In the genomic region with DNA sequence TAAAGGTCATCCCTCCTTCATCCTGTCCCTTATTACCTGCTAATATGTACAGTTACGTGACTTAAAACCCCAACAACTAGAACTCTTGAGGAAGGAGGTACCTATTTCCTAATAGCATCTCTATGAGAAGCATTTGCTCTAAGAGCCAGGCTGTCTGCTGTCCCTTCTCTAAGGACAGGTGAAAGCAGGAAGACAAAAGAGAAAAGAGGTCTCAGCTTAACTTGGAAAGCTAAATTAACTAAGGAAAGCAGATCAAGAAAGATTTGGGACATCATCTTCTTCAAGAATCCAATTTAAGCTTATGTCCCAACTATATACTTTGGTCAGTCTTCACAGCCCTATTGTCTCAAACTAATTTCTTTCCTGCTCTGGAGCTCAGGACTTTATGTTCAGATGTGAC, we compare ENCODE assay signal across 9 cellular contexts. TPM values are rescaled to one million over a fixed set of nuclear protein-coding genes. Genes with fewer than 3 reads are reported as not detected.
DNase-seq lines count a peak whose midpoint lies in the region; ATAC-seq and TF ChIP-seq lines count a peak whose summit lies in the region.
"Had no signal": no experiment of that assay in that cellular context is flagged by ENCODE, and none has a peak within 500 bp of the region (broad histone marks: within the 10 kb centered on the region; RNA-seq: fewer than 3 reads in every experiment).

No MANE protein-coding gene starts in this region.

- peaks cover 50% of the 10 kb centered on the region for H3K4me1 Mint-ChIP-seq in activated CD8-positive, alpha-beta T cell treated with anti-CD3 and anti-CD28 coated beads, Interleukin-2, amount 10 ng/mL, durations not matched to agents 7 days and 5 days (ENCODE audit: low read depth)
- peaks cover 39% of the 10 kb centered on the region for H3K4me1 Mint-ChIP-seq in stimulated activated naive CD8-positive, alpha-beta T cell treated with anti-CD3 and anti-CD28 coated beads, Interleukin-15, amount 100 ng/mL, for 72 hours

- H3K4me2 ChIP-seq in SK-N-SH: peak overlapping the region; percentile 80

- in situ Hi-C loops in G401 (cut with HindIII; ENCODE audit: low sequenced_read_pairs): no loop called here

- H3K9me3 ChIP-seq in SK-N-SH (no peaks in the 10 kb centered on the region), iPS-20b (ENCODE audit: insufficient read depth, low read depth, low read length) (no peaks in the 10 kb centered on the region)

- TF ChIP-seq CTCF in SK-N-SH (IDR thresholded peaks at IDR 0.05): no peak

- no peak for DNase-seq in SK-N-SH
- DNase-seq in activated CD8-positive, alpha-beta T cell treated with anti-CD3 and anti-CD28 coated beads, Interleukin-2, amount 10 ng/mL, durations not matched to agents 7 days and 5 days: no peak
- no peak for DNase-seq in stimulated activated naive CD8-positive, alpha-beta T cell treated with anti-CD3 and anti-CD28 coated beads, Interleukin-15, amount 100 ng/mL, for 72 hours
- no peak for DNase-seq in globus pallidus (ENCODE audit: low spot score)
- no peak for DNase-seq in G401 (ENCODE audit: low spot score)
- DNase-seq in HuH-7 (ENCODE audit: low spot score): no peak
- DNase-seq: NCI-H446 treated with DMSO at 0.1 percent for 48 hours had no signal

- no peak for TF ChIP-seq RAD21 in SK-N-SH (IDR thresholded peaks at IDR 0.05; ENCODE audit: low read length)

- peaks cover 75% of the 10 kb centered on the region for H3K79me2 ChIP-seq in SK-N-SH (ENCODE audit: insufficient read depth)

- H3K27me3 ChIP-seq in SK-N-SH (ENCODE audit: insufficient read depth) (no peaks in the 10 kb centered on the region), iPS-20b (ENCODE audit: insufficient read depth, low read length) (peaks cover 64% of the 10 kb centered on the region)

- H3K27ac ChIP-seq in SK-N-SH (ENCODE audit: low read depth in 2 of 2, low read length in 1 of 2) (no peak overlapping the region; a peak in 1 of 4 replicates), iPS-20b (ENCODE audit: low read length) (no peak overlapping the region)

- no peak overlapping the region for H3K27ac Mint-ChIP-seq in activated CD8-positive, alpha-beta T cell treated with anti-CD3 and anti-CD28 coated beads, Interleukin-2, amount 10 ng/mL, durations not matched to agents 7 days and 5 days
- no peak overlapping the region for H3K27ac Mint-ChIP-seq in stimulated activated naive CD8-positive, alpha-beta T cell treated with anti-CD3 and anti-CD28 coated beads, Interleukin-15, amount 100 ng/mL, for 72 hours

- H3K4me3 ChIP-seq in SK-N-SH (ENCODE audit: low read depth in 2 of 2, low read length in 1 of 2) (peak overlapping the region; percentile 80 to 95), iPS-20b (ENCODE audit: low read length) (0 out of 2 replicates have a peak overlapping the region, but pooled peaks have one; percentile 76)

- no peaks in the 10 kb centered on the region for H3K9me2 ChIP-seq in SK-N-SH

- H4K20me1 ChIP-seq in SK-N-SH (ENCODE audit: insufficient read depth): peaks cover 55% of the 10 kb centered on the region

- peak overlapping the region; percentile 91 for H3K4me3 Mint-ChIP-seq in activated CD8-positive, alpha-beta T cell treated with anti-CD3 and anti-CD28 coated beads, Interleukin-2, amount 10 ng/mL, durations not matched to agents 7 days and 5 days
- peak overlapping the region; percentile 82 to 100 for H3K4me3 Mint-ChIP-seq in stimulated activated naive CD8-positive, alpha-beta T cell treated with anti-CD3 and anti-CD28 coated beads, Interleukin-15, amount 100 ng/mL, for 72 hours

- H3K36me3 Mint-ChIP-seq in activated CD8-positive, alpha-beta T cell treated with anti-CD3 and anti-CD28 coated beads, Interleukin-2, amount 10 ng/mL, durations not matched to agents 7 days and 5 days (ENCODE audit: low read depth): peaks cover 42% of the 10 kb centered on the region

- peaks cover 3% of the 10 kb centered on the region for H3K27me3 Mint-ChIP-seq in activated CD8-positive, alpha-beta T cell treated with anti-CD3 and anti-CD28 coated beads, Interleukin-2, amount 10 ng/mL, durations not matched to agents 7 days and 5 days (ENCODE audit: low read depth)
- no peaks in the 10 kb centered on the region for H3K27me3 Mint-ChIP-seq in stimulated activated naive CD8-positive, alpha-beta T cell treated with anti-CD3 and anti-CD28 coated beads, Interleukin-15, amount 100 ng/mL, for 72 hours

- 57% methylated on average over 1 of the region's 1 CpG for WGBS in SK-N-SH (ENCODE audit: low lambda C conversion rate)

- peaks cover 8% of the 10 kb centered on the region for H3F3A ChIP-seq in SK-N-SH (replicated peaks; ENCODE audit: insufficient read depth)

- no peak overlapping the region for H2AFZ ChIP-seq in SK-N-SH (ENCODE audit: low read depth)

- no peaks in the 10 kb centered on the region for H3K36me3 ChIP-seq in SK-N-SH (replicated peaks in 1 of 2; ENCODE audit: control insufficient read depth in 1 of 2, insufficient read depth in 2 of 2, low read length in 1 of 2)
- no peaks in the 10 kb centered on the region for H3K36me3 ChIP-seq in iPS-20b (ENCODE audit: insufficient read depth, low read depth, low read length)

- no peaks in the 10 kb centered on the region for H3K9me3 Mint-ChIP-seq in activated CD8-positive, alpha-beta T cell treated with anti-CD3 and anti-CD28 coated beads, Interleukin-2, amount 10 ng/mL, durations not matched to agents 7 days and 5 days (ENCODE audit: insufficient read depth)
- H3K9me3 Mint-ChIP-seq in stimulated activated naive CD8-positive, alpha-beta T cell treated with anti-CD3 and anti-CD28 coated beads, Interleukin-15, amount 100 ng/mL, for 72 hours: no peaks in the 10 kb centered on the region

- CTCF ChIA-PET in SK-N-SH (lab: Yijun Ruan, JAX): interaction anchor here (1.1 kb wide), 1 partner anchor 61 kb away, joined by 6 read pairs; no protein-coding TSS in a partner anchor
- CTCF ChIA-PET in activated CD8-positive, alpha-beta T cell treated with anti-CD3 and anti-CD28 coated beads, Interleukin-2, amount 10 ng/mL, durations not matched to agents 7 days and 5 days (lab: Charles Lee): interaction anchor here (0.8 to 2.2 kb wide), 5 partner anchors 78 to 184 kb away, joined by 3 to 9 read pairs (median 4); partner anchors contain the start of genes EXOC8 and SPRTN

- no peak for TF ChIP-seq EP300 in SK-N-SH (IDR thresholded peaks at IDR 0.05; ENCODE audit: borderline replicate concordance in 1 of 2, low read depth in 1 of 2, low read length in 1 of 2)

- ATAC-seq in SK-N-SH treated with all-trans-retinoic acid at 6 μM for 48 hours: no peak
- no peak for ATAC-seq in activated CD8-positive, alpha-beta T cell treated with anti-CD3 and anti-CD28 coated beads, Interleukin-2, amount 10 ng/mL, durations not matched to agents 7 days and 5 days
- no peak for ATAC-seq in stimulated activated naive CD8-positive, alpha-beta T cell treated with anti-CD3 and anti-CD28 coated beads, Interleukin-15, amount 100 ng/mL, for 72 hours

- peaks cover 13 to 33% of the 10 kb centered on the region in 2 experiments for H3K4me1 ChIP-seq in SK-N-SH (ENCODE audit: control insufficient read depth in 1 of 2, insufficient read depth in 2 of 2, low read depth in 1 of 2, low read length in 1 of 2)
- peaks cover 21% of the 10 kb centered on the region for H3K4me1 ChIP-seq in iPS-20b (ENCODE audit: insufficient read depth, low read length)

- H3K9ac ChIP-seq in SK-N-SH (peak overlapping the region; percentile 83), iPS-20b (ENCODE audit: low read depth, low read length) (no peak overlapping the region)

- POLR2A ChIA-PET in SK-N-SH (lab: Yijun Ruan, JAX): no interaction called here
- POLR2A ChIA-PET in activated CD8-positive, alpha-beta T cell treated with anti-CD3 and anti-CD28 coated beads, Interleukin-2, amount 10 ng/mL, durations not matched to agents 7 days and 5 days (lab: Charles Lee): no interaction called here

TF ChIP-seq in SK-N-SH, 30 proteins besides CTCF, POLR2A, EP300 and RAD21:
- TF ChIP-seq NFIC (IDR thresholded peaks at IDR 0.05; ENCODE audit: borderline replicate concordance) (no peak), FOXM1 (IDR thresholded peaks at IDR 0.05; ENCODE audit: low read depth) (no peak), FOXJ3 (CRISPR knock-in tag; IDR thresholded peaks at IDR 0.05) (no peak), RFX5 (IDR thresholded peaks at IDR 0.05; ENCODE audit: low read length) (no peak)

TF ChIP-seq in SK-N-SH treated with all-trans-retinoic acid at 6 μM for 48 hours, 23 proteins besides CTCF, POLR2A, EP300 and RAD21 (continues in another document):
- TF ChIP-seq TCF4 (CRISPR knock-in tag; IDR thresholded peaks at IDR 0.05; ENCODE audit: borderline replicate concordance): no peak
- TF ChIP-seq SNAI2 (CRISPR knock-in tag; IDR thresholded peaks at IDR 0.05): no peak
- no peak for TF ChIP-seq ZFP3 (CRISPR knock-in tag; IDR thresholded peaks at IDR 0.05)
- TF ChIP-seq CSRNP3 (CRISPR knock-in tag; IDR thresholded peaks at IDR 0.05): no peak
- TF ChIP-seq, protein P1, sequence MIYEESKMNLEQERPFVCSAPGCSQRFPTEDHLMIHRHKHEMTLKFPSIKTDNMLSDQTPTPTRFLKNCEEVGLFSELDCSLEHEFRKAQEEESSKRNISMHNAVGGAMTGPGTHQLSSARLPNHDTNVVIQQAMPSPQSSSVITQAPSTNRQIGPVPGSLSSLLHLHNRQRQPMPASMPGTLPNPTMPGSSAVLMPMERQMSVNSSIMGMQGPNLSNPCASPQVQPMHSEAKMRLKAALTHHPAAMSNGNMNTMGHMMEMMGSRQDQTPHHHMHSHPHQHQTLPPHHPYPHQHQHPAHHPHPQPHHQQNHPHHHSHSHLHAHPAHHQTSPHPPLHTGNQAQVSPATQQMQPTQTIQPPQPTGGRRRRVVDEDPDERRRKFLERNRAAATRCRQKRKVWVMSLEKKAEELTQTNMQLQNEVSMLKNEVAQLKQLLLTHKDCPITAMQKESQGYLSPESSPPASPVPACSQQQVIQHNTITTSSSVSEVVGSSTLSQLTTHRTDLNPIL (CRISPR knock-in tag; IDR thresholded peaks at IDR 0.05; ENCODE audit: low read depth): no peak
- no peak for TF ChIP-seq ZC3H10 (CRISPR knock-in tag; IDR thresholded peaks at IDR 0.05)
- no peak for TF ChIP-seq GLIS3 (CRISPR knock-in tag; IDR thresholded peaks at IDR 0.05)

RNA-seq across cellular contexts. Expression of gene EGLN1, which starts 2.9 kb away (rescaled TPM):
- 10.7 and 14.3 TPM in 2 replicates for polyA plus RNA-seq in SK-N-SH (2012; rRNA removed)
- 23.7 and 29.5 TPM in 2 replicates for polyA plus RNA-seq in SK-N-SH (2012; cell fraction: cytosol; rRNA removed)
- 7.4 and 10.7 TPM in 2 replicates for polyA plus RNA-seq in SK-N-SH (2012; cell fraction: nucleus; rRNA removed)
- total RNA-seq in activated CD8-positive, alpha-beta T cell treated with anti-CD3 and anti-CD28 coated beads, Interleukin-2, amount 10 ng/mL, durations not matched to agents 7 days and 5 days: 10 to 100 TPM; 30.5 to 32.6 TPM
- 20.6 and 21.6 TPM in 2 replicates for total RNA-seq in G401 (2014; rRNA removed; shearing (Covaris generic))
